Comparison of ENCODE assay signal across 15 cellular contexts in genomic region chr13:95503662-95504061, GRCh38. TPM values are rescaled to one million over a fixed set of nuclear protein-coding genes. Genes with fewer than 3 reads are reported as not detected.
"Had no signal": no experiment of that assay in that cellular context is flagged by ENCODE, and none has a peak within 500 bp of the region (broad histone marks: within the 10 kb centered on the region; RNA-seq: fewer than 3 reads in every experiment).

No MANE protein-coding gene starts in this region.

- ATAC-seq: gastroesophageal sphincter; heart right ventricle; left cardiac atrium; lower lobe of right lung; stimulated activated naive CD8-positive, alpha-beta T cell treated with anti-CD3 and anti-CD28 coated beads, Interleukin-15, Interleukin-2, amounts not matched to agents 100 U/mL and 50 U/mL, for 24 hours had no signal

- H3K4me3 ChIP-seq: adrenal gland, gastroesophageal sphincter, heart right ventricle, lower lobe of right lung, transverse colon had no signal

- H3K27me3 ChIP-seq: adrenal gland, heart right ventricle, transverse colon had no signal

- H3K9me3 ChIP-seq: adrenal gland, lower lobe of right lung, transverse colon had no signal

- H3K27ac ChIP-seq: adrenal gland, gastroesophageal sphincter, heart right ventricle, lower lobe of right lung, transverse colon, VCaP had no signal

- H3K4me1 ChIP-seq: adrenal gland, gastroesophageal sphincter, lower lobe of right lung, transverse colon had no signal

- H3K36me3 ChIP-seq: adrenal gland, gastroesophageal sphincter, heart right ventricle, lower lobe of right lung, transverse colon had no signal

- DNase-seq: activated CD4-positive, alpha-beta T cell treated with anti-CD3 and anti-CD28 coated beads, Interleukin-2, amount 50 U/mL, for 48 hours; activated T-cell treated with anti-CD3 and anti-CD28 coated beads, Interleukin-2, amount 50 U/mL, for 1 hour; adrenal gland; heart right ventricle; left cardiac atrium; lower lobe of right lung; nephron progenitor cell; occipital lobe; stimulated activated CD4-positive, alpha-beta T cell treated with anti-CD3 and anti-CD28 coated beads, Interleukin-4, amount 100 ng/mL, for 4 hours; stimulated activated CD8-positive, alpha-beta memory T cell treated with anti-CD3 and anti-CD28 coated beads, Interleukin-4, amount 100 ng/mL, for 48 hours; stimulated activated naive CD8-positive, alpha-beta T cell treated with anti-CD3 and anti-CD28 coated beads, Interleukin-15, Interleukin-2, amounts not matched to agents 100 U/mL and 50 U/mL, for 24 hours; transverse colon had no signal

RNA-seq across cellular contexts. Expression of gene CLDN10, which starts 48.9 kb away (rescaled TPM):
- total RNA-seq: cardiac septum, left cardiac atrium, transverse colon had no signal
